ENCODE assay signal across 27 cellular contexts in the genomic region with DNA sequence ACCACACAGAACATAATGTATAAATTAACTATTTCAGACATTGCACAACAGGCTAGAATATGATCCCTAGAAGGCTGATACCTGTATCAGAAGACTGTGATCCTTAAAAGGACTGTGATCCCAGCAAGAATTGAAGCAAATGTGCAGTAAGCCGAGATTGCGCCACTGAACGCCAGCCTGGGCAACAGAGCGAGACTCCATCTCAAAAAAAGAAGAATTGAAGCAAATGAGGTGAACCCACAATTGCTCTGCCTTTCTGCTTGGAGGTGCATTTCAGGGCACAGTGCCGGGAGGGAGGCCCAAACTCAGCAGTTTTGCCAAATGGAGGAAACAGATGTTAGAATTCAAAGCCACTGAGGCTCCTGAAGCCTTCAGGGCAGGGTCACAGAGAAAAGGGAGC.
"Had no signal": no experiment of that assay in that cellular context is flagged by ENCODE, and none has a peak within 500 bp of the region (broad histone marks: within the 10 kb centered on the region; RNA-seq: fewer than 3 reads in every experiment).

No MANE protein-coding gene starts in this region.

- H3K4me1 ChIP-seq: left ventricle myocardium inferior, parathyroid adenoma, psoas muscle, right atrium auricular region, stomach, testis, thyroid gland, transverse colon, upper lobe of left lung, vagina had no signal

- H3K4me3 ChIP-seq: hepatocyte, left ventricle myocardium inferior, lung, psoas muscle, right atrium auricular region, skin epidermis, stomach, testis, thyroid gland, transverse colon, upper lobe of left lung, vagina had no signal

- H3K27ac Mint-ChIP-seq: mesothelial cell of epicardium; natural killer cell; stimulated activated naive B cell treated with anti-CD40 and anti-IgM and Interleukin-4, amounts not matched to agents 10 μg/mL and 1 μg/mL and 100 μg/mL, for 72 hours had no signal

- H3K36me3 Mint-ChIP-seq: mesothelial cell of epicardium, natural killer cell had no signal

- H3K27ac ChIP-seq: hepatocyte, left ventricle myocardium inferior, neutrophil, parathyroid adenoma, psoas muscle, right atrium auricular region, skin epidermis, stomach, testis, thyroid gland, transverse colon, upper lobe of left lung, vagina had no signal

- H3K9me3 ChIP-seq: neutrophil, psoas muscle, right atrium auricular region, stomach, testis, thyroid gland, transverse colon, upper lobe of left lung, vagina had no signal

- H3K27me3 ChIP-seq: hepatocyte, neutrophil, right atrium auricular region, testis, thyroid gland, transverse colon, upper lobe of left lung, vagina had no signal

- ATAC-seq: natural killer cell; psoas muscle; sciatic nerve; stimulated activated naive B cell treated with anti-CD40 and anti-IgM and Interleukin-4, amounts not matched to agents 10 μg/mL and 1 μg/mL and 100 μg/mL, for 72 hours; stimulated activated naive CD8-positive, alpha-beta T cell treated with anti-CD3 and anti-CD28 coated beads, Interleukin-15, Interleukin-2, amounts not matched to agents 100 U/mL and 50 U/mL, for 24 hours had no signal

- H3K4me3 Mint-ChIP-seq: mesothelial cell of epicardium; naive B cell; natural killer cell; stimulated activated naive B cell treated with anti-CD40 and anti-IgM and Interleukin-4, amounts not matched to agents 10 μg/mL and 1 μg/mL and 100 μg/mL, for 72 hours had no signal

- H3K4me1 Mint-ChIP-seq: mesothelial cell of epicardium; naive B cell; natural killer cell; stimulated activated naive B cell treated with anti-CD40 and anti-IgM and Interleukin-4, amounts not matched to agents 10 μg/mL and 1 μg/mL and 100 μg/mL, for 72 hours had no signal

- H3K36me3 ChIP-seq: left ventricle myocardium inferior, neutrophil, right atrium auricular region, stomach, thyroid gland, transverse colon, upper lobe of left lung, vagina had no signal

- DNase-seq: islet precursor cell; left ventricle myocardium inferior; mesendoderm; naive B cell; natural killer cell; occipital lobe; psoas muscle; stimulated activated CD4-positive, alpha-beta T cell treated with anti-CD3 and anti-CD28 coated beads, Interleukin-12 subunit alpha, Interleukin-12 subunit beta, amount 100 ng/mL, for 4 hours; stimulated activated CD4-positive, alpha-beta T cell treated with anti-CD3 and anti-CD28 coated beads, Interleukin-15, amount 100 ng/mL, for 24 hours; stimulated activated CD4-positive, alpha-beta T cell treated with anti-CD3 and anti-CD28 coated beads, Interleukin-2, amount 100 ng/mL, for 24 hours; stimulated activated CD4-positive, alpha-beta T cell treated with anti-CD3 and anti-CD28 coated beads, Interleukin-4, amount 100 ng/mL, for 1 hour; stimulated activated naive B cell treated with anti-CD40 and anti-IgM and Interleukin-4, amounts not matched to agents 10 μg/mL and 1 μg/mL and 100 μg/mL, for 72 hours; stimulated activated naive CD8-positive, alpha-beta T cell treated with anti-CD3 and anti-CD28 coated beads, Interleukin-15, Interleukin-2, amounts not matched to agents 100 U/mL and 50 U/mL, for 24 hours; stomach; testis; thyroid gland; transverse colon; upper lobe of left lung had no signal
